9 cellular contexts compared by ENCODE assay signal in the genomic region with DNA sequence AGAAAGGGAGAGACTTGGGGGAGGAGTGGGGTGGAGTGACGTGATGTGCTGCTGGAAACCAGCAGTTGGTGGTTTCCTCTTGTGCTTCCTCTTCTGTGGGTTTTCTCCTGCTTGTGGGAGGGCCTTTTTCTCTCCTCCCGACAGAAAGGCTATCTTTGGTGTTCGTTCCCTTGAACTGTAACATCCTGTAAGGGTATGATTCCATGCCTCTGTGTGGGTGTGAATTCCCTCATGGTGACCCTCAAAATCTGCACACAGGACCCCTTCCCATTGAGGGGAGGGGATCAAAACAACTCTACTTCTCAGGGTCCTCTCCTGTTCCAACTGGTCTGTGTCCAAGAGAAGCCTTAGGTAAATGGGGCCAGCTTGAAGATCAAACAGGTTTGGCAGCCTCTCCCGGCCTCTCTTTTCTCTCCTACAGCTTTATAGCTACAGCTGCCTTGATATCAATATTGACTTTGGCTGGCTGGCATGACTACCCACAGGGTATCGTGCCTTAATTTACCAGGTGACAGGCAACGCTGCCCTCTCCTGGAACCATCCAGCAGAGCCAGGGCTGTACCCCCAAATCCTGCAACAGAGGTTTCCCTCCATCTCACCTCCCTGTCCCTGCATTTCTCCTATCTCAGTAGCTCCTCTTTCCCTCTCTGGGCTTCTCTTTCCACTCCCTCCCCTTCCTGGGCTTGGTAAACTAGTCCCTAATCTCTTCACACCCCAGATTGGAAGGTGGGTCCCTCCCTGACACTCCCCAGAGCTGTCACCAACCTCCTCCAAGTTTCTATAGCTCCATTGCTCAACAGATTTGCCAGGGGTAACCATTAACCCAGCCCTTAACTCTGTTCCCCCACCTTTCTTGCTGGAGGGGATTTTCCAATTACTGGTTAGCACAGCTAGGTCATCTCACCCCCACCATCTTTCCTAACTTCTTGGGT. TPM values are rescaled to one million over a fixed set of nuclear protein-coding genes. Genes with fewer than 3 reads are reported as not detected.
DNase-seq lines count a peak whose midpoint lies in the region; ATAC-seq and TF ChIP-seq lines count a peak whose summit lies in the region.
"Had no signal": no experiment of that assay in that cellular context is flagged by ENCODE, and none has a peak within 500 bp of the region (broad histone marks: within the 10 kb centered on the region; RNA-seq: fewer than 3 reads in every experiment).

No MANE protein-coding gene starts in this region.

- DNase-seq in AG20443 (ENCODE audit: low spot score) (peak; percentile 67), GM20000 (ENCODE audit: low spot score) (peak; percentile 80), NCI-H510A treated with DMSO at 0.1 percent for 48 hours (lab: John Stamatoyannopoulos, UW) (peak; percentile 99), endothelial cell (ENCODE audit: low spot score) (no peak), naive B cell (peak; percentile 80), thoracic aorta (ENCODE audit: low spot score) (no peak)
- DNase-seq in activated CD4-positive, alpha-beta T cell treated with anti-CD3 and anti-CD28 coated beads, Interleukin-2, amount 10 ng/mL, durations not matched to agents 7 days and 5 days = peak; percentile 85

- H3K4me1 ChIP-seq in thoracic aorta (ENCODE audit: control insufficient read depth in 1 of 2, low read depth in 2 of 2) = peaks cover 21 to 43% of the 10 kb centered on the region in 2 donors

- H3K27me3 ChIP-seq in thoracic aorta (replicated peaks; ENCODE audit: insufficient read depth) = no peaks in the 10 kb centered on the region

- H3K27ac Mint-ChIP-seq in activated CD4-positive, alpha-beta T cell treated with anti-CD3 and anti-CD28 coated beads, Interleukin-2, amount 10 ng/mL, durations not matched to agents 7 days and 5 days = peak overlapping the region; percentile 96
- H3K27ac Mint-ChIP-seq in endothelial cell (ENCODE audit: unreplicated experiment) (peak overlapping the region; percentile 100), naive B cell (peak overlapping the region; percentile 94 to 100 (median 98))

- H3K4me3 Mint-ChIP-seq in activated CD4-positive, alpha-beta T cell treated with anti-CD3 and anti-CD28 coated beads, Interleukin-2, amount 10 ng/mL, durations not matched to agents 7 days and 5 days = peak overlapping the region; percentile 94
- peak overlapping the region; percentile 100 for H3K4me3 Mint-ChIP-seq in endothelial cell (ENCODE audit: unreplicated experiment)
- H3K4me3 Mint-ChIP-seq in naive B cell = peak overlapping the region; percentile 94 to 99 (median 99)

- TF ChIP-seq CTCF in GM20000 (IDR thresholded peaks at IDR 0.05; ENCODE audit: extremely low read depth, missing control alignments) (no peak), endothelial cell (IDR thresholded peaks at IDR 0.05; ENCODE audit: unreplicated experiment) (no peak), thoracic aorta (IDR thresholded peaks at IDR 0.05) (no peak)

- CTCF ChIA-PET in activated CD4-positive, alpha-beta T cell treated with anti-CD3 and anti-CD28 coated beads, Interleukin-2, amount 10 ng/mL, durations not matched to agents 7 days and 5 days (lab: Charles Lee) = interaction anchor here (0.6 to 4.4 kb wide), 24 partner anchors 9 to 415 kb away, joined by 3 to 26 read pairs (median 5); a partner anchor contains a TSS

- ATAC-seq in naive B cell (ENCODE audit: low read depth in 2 of 2) = peak; percentile 37 to 53
- no peak for ATAC-seq in thoracic aorta (ENCODE audit: insufficient number of reproducible peaks, low FRiP score, low read depth)
- ATAC-seq in HG02973 (IDR thresholded peaks at IDR 0.05; ENCODE audit: unreplicated experiment) = no peak

- peak overlapping the region in 1 of 2 donors; percentile 96 for H3K27ac ChIP-seq in thoracic aorta

- H3K36me3 Mint-ChIP-seq in activated CD4-positive, alpha-beta T cell treated with anti-CD3 and anti-CD28 coated beads, Interleukin-2, amount 10 ng/mL, durations not matched to agents 7 days and 5 days (ENCODE audit: low read depth) = peaks cover 44% of the 10 kb centered on the region
- peaks cover 14% of the 10 kb centered on the region for H3K36me3 Mint-ChIP-seq in endothelial cell (ENCODE audit: low read depth, unreplicated experiment)
- peaks cover 5 to 16% of the 10 kb centered on the region in 2 donors for H3K36me3 Mint-ChIP-seq in naive B cell

- H3K4me3 ChIP-seq in thoracic aorta = peak overlapping the region; percentile 13

- H3K9me3 Mint-ChIP-seq in activated CD4-positive, alpha-beta T cell treated with anti-CD3 and anti-CD28 coated beads, Interleukin-2, amount 10 ng/mL, durations not matched to agents 7 days and 5 days = no peaks in the 10 kb centered on the region
- H3K9me3 Mint-ChIP-seq in endothelial cell (ENCODE audit: unreplicated experiment) = no peaks in the 10 kb centered on the region
- no peaks in the 10 kb centered on the region for H3K9me3 Mint-ChIP-seq in naive B cell

- H3K9me3 ChIP-seq in thoracic aorta = no peaks in the 10 kb centered on the region

- POLR2A ChIA-PET in activated CD4-positive, alpha-beta T cell treated with anti-CD3 and anti-CD28 coated beads, Interleukin-2, amount 10 ng/mL, durations not matched to agents 7 days and 5 days (lab: Charles Lee) = interaction anchor here (0.5 to 1.3 kb wide), 9 partner anchors 11 to 1795 kb away, joined by 3 to 5 read pairs (median 3); a partner anchor contains a TSS

- peaks cover 65% of the 10 kb centered on the region for H3K4me1 Mint-ChIP-seq in activated CD4-positive, alpha-beta T cell treated with anti-CD3 and anti-CD28 coated beads, Interleukin-2, amount 10 ng/mL, durations not matched to agents 7 days and 5 days
- H3K4me1 Mint-ChIP-seq in endothelial cell (ENCODE audit: unreplicated experiment) (peaks cover 43% of the 10 kb centered on the region), naive B cell (peaks cover 66 to 74% (median 69%) of the 10 kb centered on the region in 3 donors)

- no peaks in the 10 kb centered on the region for H3K27me3 Mint-ChIP-seq in activated CD4-positive, alpha-beta T cell treated with anti-CD3 and anti-CD28 coated beads, Interleukin-2, amount 10 ng/mL, durations not matched to agents 7 days and 5 days
- H3K27me3 Mint-ChIP-seq in endothelial cell (ENCODE audit: unreplicated experiment) (peaks cover 20% of the 10 kb centered on the region), naive B cell (no peaks in the 10 kb centered on the region)

- peaks cover 6% of the 10 kb centered on the region for H3K36me3 ChIP-seq in thoracic aorta

RNA-seq across cellular contexts. Expression of a gene that starts 1.5 kb away (rescaled TPM):
- 10 to 100 TPM; 56.1 to 58.0 TPM for total RNA-seq in activated CD4-positive, alpha-beta T cell treated with anti-CD3 and anti-CD28 coated beads, Interleukin-2, amount 10 ng/mL, durations not matched to agents 7 days and 5 days
- total RNA-seq in endothelial cell (ENCODE audit: unreplicated experiment) = 16.1 TPM
- 1 to 10 TPM in 5 of 6 donors, not detected in 1; 1.9 to 9.3 (median 2.6) TPM for polyA plus RNA-seq in naive B cell (ENCODE audit: low read depth in 6 of 6)
- 10 to 100 TPM in 1 of 2 donors, 1 to 10 TPM in 1; 5.7 to 10.5 TPM for total RNA-seq in thoracic aorta

RNA-seq across cellular contexts. Expression of a gene that starts 2.0 kb away (rescaled TPM):
- 100 to 1,000 TPM; 525 to 561 TPM for total RNA-seq in activated CD4-positive, alpha-beta T cell treated with anti-CD3 and anti-CD28 coated beads, Interleukin-2, amount 10 ng/mL, durations not matched to agents 7 days and 5 days
- total RNA-seq in endothelial cell (ENCODE audit: unreplicated experiment) (420 TPM), thoracic aorta (100 to 1,000 TPM; 222 to 251 TPM)
- polyA plus RNA-seq in naive B cell (ENCODE audit: low read depth in 6 of 6) = 100 to 1,000 TPM; 536 to 743 (median 628) TPM

RNA-seq across cellular contexts. Expression of a gene that starts 9.2 kb away (rescaled TPM):
- 10 to 100 TPM; 13.3 to 15.4 TPM for total RNA-seq in activated CD4-positive, alpha-beta T cell treated with anti-CD3 and anti-CD28 coated beads, Interleukin-2, amount 10 ng/mL, durations not matched to agents 7 days and 5 days
- total RNA-seq in endothelial cell (ENCODE audit: unreplicated experiment) (145 TPM), thoracic aorta (100 to 1,000 TPM; 136 TPM)
- polyA plus RNA-seq in naive B cell (ENCODE audit: low read depth in 6 of 6) = 10 to 100 TPM; 57.1 to 87.6 (median 82.1) TPM

RNA-seq across cellular contexts. Expression of a gene that starts 15.1 kb away (rescaled TPM):
- under 1 TPM; 0.15 to 0.19 TPM for total RNA-seq in activated CD4-positive, alpha-beta T cell treated with anti-CD3 and anti-CD28 coated beads, Interleukin-2, amount 10 ng/mL, durations not matched to agents 7 days and 5 days
- not detected for total RNA-seq in endothelial cell (ENCODE audit: unreplicated experiment)
- polyA plus RNA-seq in naive B cell (ENCODE audit: low read depth in 6 of 6) = 1 to 10 TPM in 5 of 6 donors, not detected in 1; 3.0 to 5.1 (median 3.7) TPM
- not detected for total RNA-seq in thoracic aorta
- total RNA-seq: NCI-H460 had no signal

RNA-seq across cellular contexts. Expression of a gene that starts 16.8 kb away (rescaled TPM):
- total RNA-seq in activated CD4-positive, alpha-beta T cell treated with anti-CD3 and anti-CD28 coated beads, Interleukin-2, amount 10 ng/mL, durations not matched to agents 7 days and 5 days = not detected
- total RNA-seq in endothelial cell (ENCODE audit: unreplicated experiment) (0.28 TPM), thoracic aorta (not detected)
- not detected for polyA plus RNA-seq in naive B cell (ENCODE audit: low read depth in 6 of 6)
- total RNA-seq: NCI-H460 had no signal

Comparison
In these comparisons a context has a peak if more than half of its experiments do, and no peak if none do; other contexts are left out.
1. DNase-seq: peak in AG20443 (single experiment), GM20000 (single experiment), NCI-H510A treated with DMSO at 0.1 percent for 48 hours (single experiment), activated CD4-positive, alpha-beta T cell treated with anti-CD3 and anti-CD28 coated beads, Interleukin-2, amount 10 ng/mL, durations not matched to agents 7 days and 5 days (single experiment) and naive B cell (single experiment); none in endothelial cell (single experiment) and thoracic aorta (single experiment).
2. ATAC-seq: peak in naive B cell (2 of 2); none in thoracic aorta (single experiment) and HG02973 (single experiment).
3. Peak in every context shown above with its lines, with median percentiles within 50 percentile points of each other: H3K27ac Mint-ChIP-seq and H3K4me3 Mint-ChIP-seq.